Comparison of ENCODE assay signal across 1 cellular context in genomic region chr2:67845557-67846114, GRCh38.
TF ChIP-seq lines count a peak whose summit lies in the region.

No MANE protein-coding gene starts in this region.

TF ChIP-seq in HEK293, 187 proteins besides CTCF, POLR2A, EP300 and RAD21 (continued from another document):
- peak; percentile 91 for TF ChIP-seq PRDM10 (tag by site-specific recombination; IDR thresholded peaks at IDR 0.05)
